In genomic region chr6:5005038-5005433, GRCh38 we compare ENCODE assay signal across 1 cellular context.
A peak's percentile ranks its signal among the peaks of the same experiment; 100 is the strongest.
TF ChIP-seq lines count a peak whose summit lies in the region.

No MANE protein-coding gene starts in this region.

TF ChIP-seq in HEK293, 187 proteins besides CTCF, POLR2A, EP300 and RAD21:
- TF ChIP-seq ZNF121 (tag by site-specific recombination; IDR thresholded peaks at IDR 0.05), result peak; percentile 89
TF ChIP-seq in HEK293: peak in this region for 1; not testable (repeated sequence) for 186.
